ENCODE assay signal across 9 cellular contexts in the genomic region with DNA sequence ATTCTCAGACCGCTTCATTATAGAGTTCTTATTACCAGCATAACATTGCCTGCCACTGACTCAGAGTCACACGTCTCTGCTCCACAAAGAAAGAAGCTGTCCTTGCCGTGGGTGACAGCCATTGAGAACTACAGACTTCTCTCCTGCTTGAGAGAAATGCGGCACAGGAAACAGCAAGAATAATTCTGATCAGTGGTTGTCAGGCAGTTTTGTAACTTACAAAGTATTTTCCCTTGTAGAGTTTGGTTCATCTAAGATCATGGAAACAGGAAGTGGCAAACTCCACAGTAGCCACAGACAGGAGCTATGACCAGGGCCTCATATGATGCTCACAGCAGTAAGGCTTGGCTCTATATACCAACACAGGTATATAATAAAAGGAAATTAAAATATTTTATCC. TPM values are rescaled to one million over a fixed set of nuclear protein-coding genes. Genes with fewer than 3 reads are reported as not detected.
DNase-seq lines count a peak whose midpoint lies in the region; ATAC-seq and TF ChIP-seq lines count a peak whose summit lies in the region.
"Had no signal": no experiment of that assay in that cellular context is flagged by ENCODE, and none has a peak within 500 bp of the region (broad histone marks: within the 10 kb centered on the region; RNA-seq: fewer than 3 reads in every experiment).

No MANE protein-coding gene starts in this region.

- H4K8ac ChIP-seq in IMR-90 (ENCODE audit: low read depth in 2 of 2, low read length in 2 of 2), result no peak overlapping the region; a peak in 1 of 4 replicates

- H3K18ac ChIP-seq in IMR-90 (ENCODE audit: low read depth, low read length), result no peak overlapping the region

- peak overlapping the region in 2 of 3 donors; percentile 21 to 90 for H3K27ac Mint-ChIP-seq in CD4-positive, CD25-positive, alpha-beta regulatory T cell

- no peak overlapping the region for H2BK5ac ChIP-seq in IMR-90 (ENCODE audit: low read depth, low read length, poor library complexity, severe bottlenecking)

- H3K27me3 Mint-ChIP-seq in CD4-positive, CD25-positive, alpha-beta regulatory T cell, result no peaks in the 10 kb centered on the region

- WGBS in IMR-90 (ENCODE audit: extremely low coverage in 2 of 2, insufficient read length in 1 of 2), 2 experiments, result no CpG with 5 or more reads among the region's 4 CpGs

- no peak overlapping the region for H3K23ac ChIP-seq in IMR-90 (ENCODE audit: low read depth, low read length)

- DNase-seq in CD4-positive, CD25-positive, alpha-beta regulatory T cell, result peak in 2 of 3 donors; percentile 8 to 61
- DNase-seq in IMR-90, result peak; percentile 31
- peak; percentile 32 for DNase-seq in astrocyte of the spinal cord (ENCODE audit: low read depth, low spot score)
- DNase-seq in cortex of kidney (lab: John Stamatoyannopoulos, UW), result no peak
- DNase-seq in GOT3 (lab: John Stamatoyannopoulos, UW), result no peak
- no peak for DNase-seq in activated CD4-positive, CD25-positive, alpha-beta regulatory T cell (lab: John Stamatoyannopoulos, UW)
- no peak for DNase-seq in NCI-H1436 (lab: John Stamatoyannopoulos, UW)

- dilution Hi-C loops in IMR-90 (cut with HindIII; ENCODE audit: low sequenced_read_pairs, unreplicated experiment), result no loop called here

- H2AFZ ChIP-seq in IMR-90 (replicated peaks; ENCODE audit: low read length, poor library complexity), result no peak overlapping the region

- H3K4me2 ChIP-seq in IMR-90 (ENCODE audit: low read depth, low read length), result no peak overlapping the region
- H3K4me2 ChIP-seq: KMS-11 had no signal

- TF ChIP-seq CTCF in IMR-90 (conservative IDR thresholded peaks at IDR 0.05; ENCODE audit: low read depth, low read length) (no peak), astrocyte of the spinal cord (IDR thresholded peaks at IDR 0.05; ENCODE audit: low read depth, low read length) (no peak)

- peak; percentile 61 to 65 for ATAC-seq in CD4-positive, CD25-positive, alpha-beta regulatory T cell (ENCODE audit: low read depth in 2 of 2)
- ATAC-seq in GM19452 (IDR thresholded peaks at IDR 0.05; ENCODE audit: unreplicated experiment) (peak; percentile 55), IMR-90 (ENCODE audit: low read depth) (no peak)

- intact Hi-C loops in IMR-90 (cut with micrococcal nuclease), result no loop called here

- BruUV-seq in IMR-90 (replicated peaks; lab: Mats Ljungman, UMichigan), result no TSS peak

- no peak overlapping the region for H2BK15ac ChIP-seq in IMR-90 (ENCODE audit: low read depth, low read length)

- no peak overlapping the region for H3K4ac ChIP-seq in IMR-90 (ENCODE audit: low read depth, low read length)

- no peak overlapping the region for H2BK20ac ChIP-seq in IMR-90 (ENCODE audit: low read depth, low read length)

- no peak overlapping the region for H4K91ac ChIP-seq in IMR-90 (ENCODE audit: insufficient read depth, low read depth, low read length)

- peaks cover 9% of the 10 kb centered on the region for H3K9me1 ChIP-seq in IMR-90 (ENCODE audit: insufficient read depth, low read length)

- in situ Hi-C loops in IMR-90 (cut with MboI; ENCODE audit: low sequenced_read_pairs), result no loop called here
- in situ Hi-C loops in astrocyte of the spinal cord (cut with HindIII; ENCODE audit: low sequenced_read_pairs), result no loop called here

- TF ChIP-seq RAD21 in IMR-90 (IDR thresholded peaks at IDR 0.05; ENCODE audit: low read length), result no peak

- no peak for TF ChIP-seq POLR2A in IMR-90 (IDR thresholded peaks at IDR 0.05; ENCODE audit: low read depth, low read length)

- peaks cover 2 to 10% of the 10 kb centered on the region in 2 experiments; a peak in 2 of 4 replicates for H3K79me1 ChIP-seq in IMR-90 (ENCODE audit: low read depth in 1 of 2, low read length in 2 of 2)

- H4K5ac ChIP-seq in IMR-90 (ENCODE audit: low read depth, low read length), result peak overlapping the region; percentile 62; the same call in 1 of the 2 replicates

- no peak overlapping the region for H3K9ac ChIP-seq in IMR-90 (ENCODE audit: low read depth, low read length)
- H3K9ac ChIP-seq: KMS-11 had no signal

- no peak overlapping the region for H2AK9ac ChIP-seq in IMR-90 (replicated peaks; ENCODE audit: low read depth, low read length, poor library complexity)

- H3K4me3 ChIP-seq in CD4-positive, CD25-positive, alpha-beta regulatory T cell (ENCODE audit: low read depth, low read length), result no peak overlapping the region
- H3K4me3 ChIP-seq in IMR-90 (ENCODE audit: insufficient read depth, low read depth, low read length), result no peak overlapping the region
- no peak overlapping the region for H3K4me3 ChIP-seq in astrocyte of the spinal cord (ENCODE audit: low read depth, low read length)

- POLR2A ChIA-PET in IMR-90 (lab: Charles Lee; ENCODE audit: unreplicated experiment), result no interaction called here

- H3K4me3 Mint-ChIP-seq in CD4-positive, CD25-positive, alpha-beta regulatory T cell, result no peak overlapping the region

- no peaks in the 10 kb centered on the region for H4K20me1 ChIP-seq in IMR-90 (ENCODE audit: insufficient read depth, low read length)

- CTCF ChIA-PET in IMR-90 (lab: Yijun Ruan, JAX), result no interaction called here

- H3K14ac ChIP-seq in IMR-90 (replicated peaks; ENCODE audit: low read depth, low read length), result no peak overlapping the region

- peaks cover 15 to 25% (median 19%) of the 10 kb centered on the region in 4 donors for H3K4me1 Mint-ChIP-seq in CD4-positive, CD25-positive, alpha-beta regulatory T cell

- no peak overlapping the region for H3K56ac ChIP-seq in IMR-90 (ENCODE audit: extremely low read depth, insufficient read depth, low read length)

- H3K27me3 ChIP-seq in CD4-positive, CD25-positive, alpha-beta regulatory T cell (ENCODE audit: control insufficient read depth, insufficient read depth, low read length), result no peaks in the 10 kb centered on the region
- no peaks in the 10 kb centered on the region for H3K27me3 ChIP-seq in IMR-90 (ENCODE audit: control insufficient read depth, insufficient read depth, low read length)

- H3K9me3 Mint-ChIP-seq in CD4-positive, CD25-positive, alpha-beta regulatory T cell, result peaks cover 0 to 2% (median 0%) of the 10 kb centered on the region in 7 donors

- H3K4me1 ChIP-seq in CD4-positive, CD25-positive, alpha-beta regulatory T cell (ENCODE audit: control insufficient read depth, insufficient read depth, low read length, poor library complexity, severe bottlenecking), result peaks cover 15% of the 10 kb centered on the region
- peaks cover 13% of the 10 kb centered on the region; the same call in 1 of the 2 replicates for H3K4me1 ChIP-seq in IMR-90 (ENCODE audit: control insufficient read depth, insufficient read depth, low read length)

- H3K27ac ChIP-seq in CD4-positive, CD25-positive, alpha-beta regulatory T cell (ENCODE audit: insufficient read depth, low read length, poor library complexity, severe bottlenecking), result no peak overlapping the region
- no peak overlapping the region for H3K27ac ChIP-seq in IMR-90 (ENCODE audit: insufficient read depth, low read length)
- H3K27ac ChIP-seq: KMS-11 had no signal

- no peak overlapping the region for H2AK5ac ChIP-seq in IMR-90 (ENCODE audit: low read depth, low read length)

- peaks cover 50% of the 10 kb centered on the region for H3K36me3 Mint-ChIP-seq in CD4-positive, CD25-positive, alpha-beta regulatory T cell

- peaks cover 1% of the 10 kb centered on the region for H3K36me3 ChIP-seq in CD4-positive, CD25-positive, alpha-beta regulatory T cell (ENCODE audit: control insufficient read depth, insufficient read depth, low read length)
- H3K36me3 ChIP-seq in IMR-90 (ENCODE audit: control insufficient read depth, insufficient read depth, low read length), result peaks cover 6% of the 10 kb centered on the region; the same call in 1 of the 2 replicates

- no peak overlapping the region for H2BK120ac ChIP-seq in IMR-90 (ENCODE audit: low read depth, low read length)

- H3K9me3 ChIP-seq in CD4-positive, CD25-positive, alpha-beta regulatory T cell (ENCODE audit: control insufficient read depth in 2 of 2, low read length in 2 of 2), result no peaks in the 10 kb centered on the region
- H3K9me3 ChIP-seq in IMR-90 (ENCODE audit: control insufficient read depth, insufficient read depth, low read length), result no peaks in the 10 kb centered on the region

TF ChIP-seq in IMR-90, 13 proteins besides CTCF, POLR2A, EP300 and RAD21 (continues in another document):
- TF ChIP-seq RCOR1 (IDR thresholded peaks at IDR 0.05; ENCODE audit: insufficient replicate concordance, low read length) (no peak), BHLHE40 (IDR thresholded peaks at IDR 0.05; ENCODE audit: low read depth, low read length) (no peak), CHD1 (IDR thresholded peaks at IDR 0.05; ENCODE audit: low read depth, low read length) (no peak), MAZ (IDR thresholded peaks at IDR 0.05; ENCODE audit: borderline replicate concordance, low read depth, low read length) (no peak), NFE2L2 (IDR thresholded peaks at IDR 0.05; ENCODE audit: low read depth, low read length) (no peak), CEBPB (IDR thresholded peaks at IDR 0.05; ENCODE audit: low read depth, low read length) (no peak), MAFK (IDR thresholded peaks at IDR 0.05; ENCODE audit: low read depth, low read length) (no peak), SMC3 (IDR thresholded peaks at IDR 0.05; ENCODE audit: low read depth, low read length) (no peak), FOS (IDR thresholded peaks at IDR 0.05; ENCODE audit: low read depth, low read length) (no peak), RFX5 (IDR thresholded peaks at IDR 0.05; ENCODE audit: low read depth, low read length) (no peak), MXI1 (IDR thresholded peaks at IDR 0.05; ENCODE audit: borderline replicate concordance, low read depth, low read length) (no peak)
- TF ChIP-seq, protein P1, sequence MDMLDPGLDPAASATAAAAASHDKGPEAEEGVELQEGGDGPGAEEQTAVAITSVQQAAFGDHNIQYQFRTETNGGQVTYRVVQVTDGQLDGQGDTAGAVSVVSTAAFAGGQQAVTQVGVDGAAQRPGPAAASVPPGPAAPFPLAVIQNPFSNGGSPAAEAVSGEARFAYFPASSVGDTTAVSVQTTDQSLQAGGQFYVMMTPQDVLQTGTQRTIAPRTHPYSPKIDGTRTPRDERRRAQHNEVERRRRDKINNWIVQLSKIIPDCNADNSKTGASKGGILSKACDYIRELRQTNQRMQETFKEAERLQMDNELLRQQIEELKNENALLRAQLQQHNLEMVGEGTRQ (IDR thresholded peaks at IDR 0.05; ENCODE audit: low read depth, low read length), result no peak

RNA-seq across cellular contexts. Expression of gene KCNV2, which starts 47.1 kb away (rescaled TPM):
- total RNA-seq in CD4-positive, CD25-positive, alpha-beta regulatory T cell, result not detected
- not detected for polyA plus RNA-seq in CD4-positive, CD25-positive, alpha-beta regulatory T cell
- total RNA-seq in IMR-90 (2012; rRNA removed), result not detected in 2 replicates
- polyA plus RNA-seq in IMR-90 (2012; rRNA removed), result not detected in 2 replicates
- polyA plus RNA-seq in IMR-90 (2012; cell fraction: cytosol; rRNA removed), result not detected in 2 replicates
- not detected in 2 replicates for polyA plus RNA-seq in IMR-90 (2012; cell fraction: nucleus; rRNA removed; ENCODE audit: low replicate concordance)

Comparison
In these comparisons a context has a peak if more than half of its experiments do, and no peak if none do; other contexts are left out.
1. DNase-seq: peak in CD4-positive, CD25-positive, alpha-beta regulatory T cell (2 of 3), IMR-90 (single experiment) and astrocyte of the spinal cord (single experiment); none in cortex of kidney (single experiment), GOT3 (single experiment), activated CD4-positive, CD25-positive, alpha-beta regulatory T cell (0 of 4) and NCI-H1436 (single experiment).